In the genomic region with DNA sequence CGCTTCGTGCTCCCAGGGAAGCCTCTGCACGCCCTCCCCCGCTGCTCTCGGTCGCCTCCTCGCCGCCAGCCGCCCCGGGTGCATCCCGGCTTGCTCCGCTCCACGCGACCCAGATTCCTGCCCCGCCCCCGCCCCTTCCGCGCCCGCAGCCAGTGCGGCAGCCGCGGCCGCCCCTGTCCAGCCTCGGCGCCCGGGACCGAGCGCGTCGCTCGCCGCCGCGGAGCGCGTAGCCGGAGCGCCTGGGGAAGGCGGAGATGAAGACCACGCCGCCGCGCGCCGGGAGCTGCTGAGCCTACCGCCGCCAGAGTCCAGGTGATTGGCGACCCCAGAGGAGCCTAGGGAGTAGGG, we compare ENCODE assay signal across 8 cellular contexts. TPM values are rescaled to one million over a fixed set of nuclear protein-coding genes. Genes with fewer than 3 reads are reported as not detected.
DNase-seq lines count a peak whose midpoint lies in the region; ATAC-seq and TF ChIP-seq lines count a peak whose summit lies in the region.

A gene (plus strand): TSS at position 50 of the 348 bp plus-strand sequence. CDS start 27,043 bp downstream, outside the sequence.

- no peaks in the 10 kb centered on the region for H3K36me3 ChIP-seq in stomach smooth muscle (ENCODE audit: control insufficient read depth in 2 of 2, insufficient read depth in 2 of 2, low read length in 2 of 2)

- peaks cover 3 to 5% of the 10 kb centered on the region in 2 donors for H3K36me3 Mint-ChIP-seq in CD14-positive monocyte
- peaks cover 9% of the 10 kb centered on the region for H3K36me3 Mint-ChIP-seq in effector memory CD8-positive, alpha-beta T cell (ENCODE audit: insufficient read depth)

- H3K9ac ChIP-seq in stomach smooth muscle (ENCODE audit: low read length in 2 of 2): peak within 1 kb of the TSS in 1 of 2 donors; percentile 44

- H3K9me3 Mint-ChIP-seq in CD14-positive monocyte: peaks cover 0 to 23% (median 10%) of the 10 kb centered on the region in 7 donors
- H3K9me3 Mint-ChIP-seq in effector memory CD8-positive, alpha-beta T cell: no peaks in the 10 kb centered on the region

- peak; percentile 59 for ATAC-seq in HG03521 (IDR thresholded peaks at IDR 0.05; ENCODE audit: unreplicated experiment)
- ATAC-seq in effector memory CD8-positive, alpha-beta T cell (replicated peaks): peak; percentile 57

- peaks cover 78 to 85% (median 82%) of the 10 kb centered on the region in 3 donors for H3K27me3 Mint-ChIP-seq in CD14-positive monocyte (ENCODE audit: low read depth in 3 of 3)
- H3K27me3 Mint-ChIP-seq in effector memory CD8-positive, alpha-beta T cell: peaks cover 75 to 85% of the 10 kb centered on the region in 2 donors

- H3K27ac Mint-ChIP-seq in CD14-positive monocyte: no peak within 1 kb of the TSS
- H3K27ac Mint-ChIP-seq in effector memory CD8-positive, alpha-beta T cell: peak within 1 kb of the TSS; percentile 78 to 84

- H3K4me3 ChIP-seq in WI38 (ENCODE audit: low read depth, low read length) (peak within 1 kb of the TSS; percentile 74), stomach smooth muscle (ENCODE audit: low read length in 2 of 2) (peak within 1 kb of the TSS; percentile 85 to 86)

- intact Hi-C loops in CD14-positive monocyte (cut with micrococcal nuclease): no loop called here

- peak within 1 kb of the TSS; percentile 70 to 89 for H3K4me3 Mint-ChIP-seq in CD14-positive monocyte
- peak within 1 kb of the TSS; percentile 90 to 93 for H3K4me3 Mint-ChIP-seq in effector memory CD8-positive, alpha-beta T cell

- TF ChIP-seq CTCF in CD14-positive monocyte (IDR thresholded peaks at IDR 0.05): no peak
- no peak for TF ChIP-seq CTCF in WI38 (IDR thresholded peaks at IDR 0.05; ENCODE audit: low read depth, low read length)

- H3K4me1 ChIP-seq in stomach smooth muscle (ENCODE audit: control insufficient read depth, insufficient read depth, low read length): peaks cover 17% of the 10 kb centered on the region

- peaks cover 32 to 36% of the 10 kb centered on the region in 2 donors for H3K27me3 ChIP-seq in stomach smooth muscle (ENCODE audit: control insufficient read depth in 1 of 2, insufficient read depth in 2 of 2, low read length in 2 of 2)

- H3K4me1 Mint-ChIP-seq in CD14-positive monocyte: peaks cover 16% of the 10 kb centered on the region
- H3K4me1 Mint-ChIP-seq in effector memory CD8-positive, alpha-beta T cell (ENCODE audit: low read depth in 2 of 2): peaks cover 22 to 26% of the 10 kb centered on the region in 2 donors

- H3K27ac ChIP-seq in stomach smooth muscle (ENCODE audit: low read length): no peak within 1 kb of the TSS

- no peak for DNase-seq in CD14-positive monocyte (ENCODE audit: low spot score)
- peak; percentile 16 for DNase-seq in GM19238 (ENCODE audit: insufficient read length, low spot score)
- DNase-seq in effector memory CD8-positive, alpha-beta T cell: peak in 2 of 3 experiments; percentile 10 to 11
- peak; percentile 24 for DNase-seq in medulla oblongata (ENCODE audit: extremely low spot score)
- no peak for DNase-seq in amniotic stem cell (lab: John Stamatoyannopoulos, UW)

- no peaks in the 10 kb centered on the region for H3K9me3 ChIP-seq in stomach smooth muscle (ENCODE audit: control insufficient read depth in 2 of 2, low read length in 2 of 2)

RNA-seq across cellular contexts. Expression of the gene that starts here (rescaled TPM):
- not detected for polyA plus RNA-seq in CD14-positive monocyte

Comparison
In these comparisons a context has a peak if more than half of its experiments do, and no peak if none do; other contexts are left out.
1. DNase-seq: peak in GM19238 (single experiment), effector memory CD8-positive, alpha-beta T cell (2 of 3) and medulla oblongata (single experiment); none in CD14-positive monocyte (single experiment) and amniotic stem cell (single experiment).
2. H3K27ac Mint-ChIP-seq: peak in effector memory CD8-positive, alpha-beta T cell (2 of 2); none in CD14-positive monocyte (0 of 7).